In the genomic region with DNA sequence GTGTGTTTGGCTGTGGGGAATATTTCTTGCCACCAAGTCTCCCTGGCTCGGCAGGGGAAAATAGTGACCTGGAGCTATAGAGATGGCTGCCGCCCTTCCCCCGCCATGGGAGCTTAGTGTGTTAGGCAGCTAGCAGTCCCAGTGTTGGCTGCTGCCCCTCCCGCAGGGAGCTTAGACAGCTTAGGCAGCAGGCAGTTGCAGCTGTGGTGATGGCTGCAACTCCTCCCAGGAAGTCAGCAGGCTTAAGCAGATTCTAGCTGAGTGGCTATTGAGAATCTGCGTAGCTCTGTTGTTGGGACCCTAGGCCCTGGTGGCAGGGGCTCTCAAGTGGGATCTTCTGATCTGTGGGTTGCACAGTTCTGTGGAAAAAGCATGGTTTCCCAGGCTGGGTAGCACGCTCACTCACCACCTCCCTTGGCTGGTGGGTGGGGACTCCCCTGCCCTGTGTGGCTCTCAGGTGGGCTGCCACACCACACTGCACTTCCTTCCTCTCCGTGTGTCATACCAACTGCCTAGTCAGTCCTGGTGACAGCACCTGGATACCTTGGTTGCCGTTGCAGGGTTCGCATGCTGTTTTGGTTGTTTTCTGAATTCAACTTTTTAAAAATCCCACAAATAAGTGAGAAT, we compare ENCODE assay signal across 2 cellular contexts.
TF ChIP-seq lines count a peak whose summit lies in the region.

No MANE protein-coding gene starts in this region.

TF ChIP-seq in IMR-90, 13 proteins besides CTCF, POLR2A, EP300 and RAD21:
- TF ChIP-seq, protein P1, sequence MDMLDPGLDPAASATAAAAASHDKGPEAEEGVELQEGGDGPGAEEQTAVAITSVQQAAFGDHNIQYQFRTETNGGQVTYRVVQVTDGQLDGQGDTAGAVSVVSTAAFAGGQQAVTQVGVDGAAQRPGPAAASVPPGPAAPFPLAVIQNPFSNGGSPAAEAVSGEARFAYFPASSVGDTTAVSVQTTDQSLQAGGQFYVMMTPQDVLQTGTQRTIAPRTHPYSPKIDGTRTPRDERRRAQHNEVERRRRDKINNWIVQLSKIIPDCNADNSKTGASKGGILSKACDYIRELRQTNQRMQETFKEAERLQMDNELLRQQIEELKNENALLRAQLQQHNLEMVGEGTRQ (IDR thresholded peaks at IDR 0.05; ENCODE audit: low read depth, low read length), result no peak
- TF ChIP-seq FOS (IDR thresholded peaks at IDR 0.05; ENCODE audit: low read depth, low read length), result no peak

TF ChIP-seq in K562, 482 proteins besides CTCF, POLR2A, EP300 and RAD21:
- TF ChIP-seq, protein P2, sequence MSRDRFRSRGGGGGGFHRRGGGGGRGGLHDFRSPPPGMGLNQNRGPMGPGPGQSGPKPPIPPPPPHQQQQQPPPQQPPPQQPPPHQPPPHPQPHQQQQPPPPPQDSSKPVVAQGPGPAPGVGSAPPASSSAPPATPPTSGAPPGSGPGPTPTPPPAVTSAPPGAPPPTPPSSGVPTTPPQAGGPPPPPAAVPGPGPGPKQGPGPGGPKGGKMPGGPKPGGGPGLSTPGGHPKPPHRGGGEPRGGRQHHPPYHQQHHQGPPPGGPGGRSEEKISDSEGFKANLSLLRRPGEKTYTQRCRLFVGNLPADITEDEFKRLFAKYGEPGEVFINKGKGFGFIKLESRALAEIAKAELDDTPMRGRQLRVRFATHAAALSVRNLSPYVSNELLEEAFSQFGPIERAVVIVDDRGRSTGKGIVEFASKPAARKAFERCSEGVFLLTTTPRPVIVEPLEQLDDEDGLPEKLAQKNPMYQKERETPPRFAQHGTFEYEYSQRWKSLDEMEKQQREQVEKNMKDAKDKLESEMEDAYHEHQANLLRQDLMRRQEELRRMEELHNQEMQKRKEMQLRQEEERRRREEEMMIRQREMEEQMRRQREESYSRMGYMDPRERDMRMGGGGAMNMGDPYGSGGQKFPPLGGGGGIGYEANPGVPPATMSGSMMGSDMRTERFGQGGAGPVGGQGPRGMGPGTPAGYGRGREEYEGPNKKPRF (IDR thresholded peaks at IDR 0.05; ENCODE audit: low read depth, low read length), result no peak
- TF ChIP-seq ZNF780A (CRISPR knock-in tag; IDR thresholded peaks at IDR 0.05) (no peak), PRMT5 (CRISPR knock-in tag; IDR thresholded peaks at IDR 0.05) (no peak), ZNF239 (CRISPR knock-in tag; IDR thresholded peaks at IDR 0.05) (no peak), ZNF143 (CRISPR knock-in tag; IDR thresholded peaks at IDR 0.05) (no peak)
